ENCODE assay signal across 19 cellular contexts in the genomic region with DNA sequence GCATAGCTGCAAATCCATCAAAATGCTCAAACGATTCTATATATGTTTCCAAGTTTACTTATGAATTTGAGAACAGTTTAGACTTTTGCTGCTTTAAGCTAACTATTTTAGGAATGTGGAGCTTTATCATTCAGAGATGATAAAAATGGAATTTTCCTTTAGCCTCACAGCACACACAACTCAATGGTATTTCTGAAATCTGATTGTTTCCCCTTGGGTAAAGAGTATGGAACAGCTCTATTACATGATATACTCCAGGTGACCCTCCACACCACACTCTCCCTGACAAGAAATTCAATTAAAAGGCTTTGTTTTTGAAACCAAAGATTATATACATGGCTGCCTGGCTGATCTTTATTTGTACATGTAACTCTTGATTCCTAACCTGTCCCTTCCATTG.
DNase-seq lines count a peak whose midpoint lies in the region; ATAC-seq and TF ChIP-seq lines count a peak whose summit lies in the region.
"Had no signal": no experiment of that assay in that cellular context is flagged by ENCODE, and none has a peak within 500 bp of the region (broad histone marks: within the 10 kb centered on the region; RNA-seq: fewer than 3 reads in every experiment).

No MANE protein-coding gene starts in this region.

- in situ Hi-C loops in brain microvascular endothelial cell (cut with HindIII; ENCODE audit: low pct_ligation_motif_present, low sequenced_read_pairs) = no loop called here

- H3K4me1 ChIP-seq in SK-N-SH (ENCODE audit: control insufficient read depth in 1 of 2, insufficient read depth in 2 of 2, low read depth in 1 of 2, low read length in 1 of 2) (no peaks in the 10 kb centered on the region), hepatocyte (ENCODE audit: insufficient read depth) (peaks cover 16% of the 10 kb centered on the region)
- H3K4me1 ChIP-seq: BLaER1 treated with 17β-estradiol and CSF1 and Interleukin-3, amounts not matched to agents 10 nM and 100 nM; SJCRH30 had no signal

- H3K9ac ChIP-seq in SK-N-SH = no peak overlapping the region
- H3K9ac ChIP-seq: BLaER1 treated with 17β-estradiol and CSF1 and Interleukin-3, amounts not matched to agents 10 nM and 100 nM had no signal

- H3F3A ChIP-seq in SK-N-SH (replicated peaks; ENCODE audit: insufficient read depth) = peaks cover 8% of the 10 kb centered on the region

- no peak for TF ChIP-seq EP300 in SK-N-SH (IDR thresholded peaks at IDR 0.05; ENCODE audit: borderline replicate concordance in 1 of 2, low read depth in 1 of 2, low read length in 1 of 2)

- no peak overlapping the region for H3K4me2 ChIP-seq in SK-N-SH
- H3K4me2 ChIP-seq in hepatocyte = peak overlapping the region; percentile 11
- H3K4me2 ChIP-seq: BLaER1 treated with 17β-estradiol and CSF1 and Interleukin-3, amounts not matched to agents 10 nM and 100 nM had no signal

- POLR2A ChIA-PET in SK-N-SH (lab: Yijun Ruan, JAX) = no interaction called here

- H2AFZ ChIP-seq in SK-N-SH (ENCODE audit: low read depth) (no peak overlapping the region), hepatocyte (no peak overlapping the region)

- TF ChIP-seq CTCF in SK-N-SH (IDR thresholded peaks at IDR 0.05) (no peak), brain microvascular endothelial cell (IDR thresholded peaks at IDR 0.05; ENCODE audit: low read depth, low read length, missing control alignments) (no peak), hepatocyte (IDR thresholded peaks at IDR 0.05; ENCODE audit: poor library complexity) (no peak)

- H3K27ac ChIP-seq in SK-N-SH (ENCODE audit: low read depth in 2 of 2, low read length in 1 of 2) = no peak overlapping the region
- peak overlapping the region; percentile 39 for H3K27ac ChIP-seq in brain microvascular endothelial cell
- peak overlapping the region; percentile 23 for H3K27ac ChIP-seq in hepatocyte
- H3K27ac ChIP-seq: 22Rv1; BLaER1 treated with 17β-estradiol and CSF1 and Interleukin-3, amounts not matched to agents 10 nM and 100 nM; SJCRH30 had no signal

- no peak for DNase-seq in SK-N-SH
- no peak for DNase-seq in brain microvascular endothelial cell
- DNase-seq in hepatocyte (ENCODE audit: low spot score) = no peak
- DNase-seq in DMS79 (lab: John Stamatoyannopoulos, UW) = no peak
- no peak for DNase-seq in OCI-M1 (lab: John Stamatoyannopoulos, UW)
- DNase-seq in activated CD4-positive, alpha-beta T cell treated with anti-CD3 and anti-CD28 coated beads for 4 hours = no peak
- DNase-seq: Caco-2; CD4-positive, alpha-beta memory T cell; DMS153; GF-D8; NCI-H1105 treated with DMSO at 0.1 percent for 48 hours; NCI-H2029 treated with DMSO at 0.1 percent for 48 hours; NCI-H2171; NCI-H524 treated with DMSO at 0.1 percent for 48 hours; SJCRH30 had no signal

- no peaks in the 10 kb centered on the region for H3K27me3 ChIP-seq in SK-N-SH (ENCODE audit: insufficient read depth)
- no peaks in the 10 kb centered on the region for H3K27me3 ChIP-seq in brain microvascular endothelial cell (replicated peaks)
- H3K27me3 ChIP-seq in hepatocyte = no peaks in the 10 kb centered on the region
- H3K27me3 ChIP-seq: SJCRH30 had no signal

- TF ChIP-seq RAD21 in SK-N-SH (IDR thresholded peaks at IDR 0.05; ENCODE audit: low read length) = no peak

- no peaks in the 10 kb centered on the region for H3K79me2 ChIP-seq in SK-N-SH (ENCODE audit: insufficient read depth)
- H3K79me2 ChIP-seq in hepatocyte = no peaks in the 10 kb centered on the region

- H3K9me2 ChIP-seq in SK-N-SH (0 out of 2 replicates have a peak, but pooled peaks cover 2% of the 10 kb centered on the region), hepatocyte (replicated peaks; ENCODE audit: insufficient read depth) (no peaks in the 10 kb centered on the region)

- H3K36me3 ChIP-seq in SK-N-SH (replicated peaks in 1 of 2; ENCODE audit: control insufficient read depth in 1 of 2, insufficient read depth in 2 of 2, low read length in 1 of 2) (no peaks in the 10 kb centered on the region), brain microvascular endothelial cell (replicated peaks) (no peaks in the 10 kb centered on the region), hepatocyte (replicated peaks; ENCODE audit: insufficient read depth, low read depth) (no peaks in the 10 kb centered on the region)
- H3K36me3 ChIP-seq: BLaER1 treated with 17β-estradiol and CSF1 and Interleukin-3, amounts not matched to agents 10 nM and 100 nM; SJCRH30 had no signal

- ATAC-seq in SK-N-SH treated with all-trans-retinoic acid at 6 μM for 48 hours = 0 out of 3 replicates have a peak, but pooled peaks have one; percentile 25
- ATAC-seq in HG02798 (IDR thresholded peaks at IDR 0.05; ENCODE audit: poor library complexity, unreplicated experiment) = no peak

- H3K4me3 ChIP-seq in SK-N-SH (ENCODE audit: low read depth in 2 of 2, low read length in 1 of 2) (no peak overlapping the region), brain microvascular endothelial cell (ENCODE audit: low read depth, low read length) (no peak overlapping the region), hepatocyte (no peak overlapping the region)
- H3K4me3 ChIP-seq: BLaER1 treated with 17β-estradiol and CSF1 and Interleukin-3, amounts not matched to agents 10 nM and 100 nM; SJCRH30 had no signal

- H4K20me1 ChIP-seq in SK-N-SH (ENCODE audit: insufficient read depth) (no peaks in the 10 kb centered on the region), hepatocyte (ENCODE audit: insufficient read depth, poor library complexity, severe bottlenecking) (no peaks in the 10 kb centered on the region)
- H4K20me1 ChIP-seq: BLaER1 treated with 17β-estradiol and CSF1 and Interleukin-3, amounts not matched to agents 10 nM and 100 nM had no signal

- WGBS in SK-N-SH (ENCODE audit: low lambda C conversion rate) = 2% methylated on average over 1 of the region's 1 CpG
- 19% methylated on average over 1 of the region's 1 CpG for WGBS in hepatocyte (ENCODE audit: low lambda C conversion rate, missing lambda C conversion rate)

- H3K9me3 ChIP-seq in SK-N-SH = no peaks in the 10 kb centered on the region
- no peaks in the 10 kb centered on the region for H3K9me3 ChIP-seq in hepatocyte (ENCODE audit: low read depth)
- H3K9me3 ChIP-seq: BLaER1 treated with 17β-estradiol and CSF1 and Interleukin-3, amounts not matched to agents 10 nM and 100 nM; Caco-2; SJCRH30 had no signal

- CTCF ChIA-PET in SK-N-SH (lab: Yijun Ruan, JAX) = no interaction called here

TF ChIP-seq in SK-N-SH treated with all-trans-retinoic acid at 6 μM for 48 hours, 23 proteins besides CTCF, POLR2A, EP300 and RAD21:
- TF ChIP-seq ISL1 (CRISPR knock-in tag; IDR thresholded peaks at IDR 0.05) (peak; percentile 74), ZNF565 (CRISPR knock-in tag; conservative IDR thresholded peaks at IDR 0.05; ENCODE audit: low read depth) (no peak), TCF4 (CRISPR knock-in tag; IDR thresholded peaks at IDR 0.05; ENCODE audit: borderline replicate concordance) (peak; percentile 18; the same call in 1 of the 2 replicates), GLIS3 (CRISPR knock-in tag; IDR thresholded peaks at IDR 0.05) (0 out of 2 replicates have a peak, but pooled peaks have one; percentile 39), ZFP3 (CRISPR knock-in tag; IDR thresholded peaks at IDR 0.05) (no peak)

TF ChIP-seq in SK-N-SH, 30 proteins besides CTCF, POLR2A, EP300 and RAD21:
- TF ChIP-seq FOXJ3 (CRISPR knock-in tag; IDR thresholded peaks at IDR 0.05) = no peak
- TF ChIP-seq, protein P1, sequence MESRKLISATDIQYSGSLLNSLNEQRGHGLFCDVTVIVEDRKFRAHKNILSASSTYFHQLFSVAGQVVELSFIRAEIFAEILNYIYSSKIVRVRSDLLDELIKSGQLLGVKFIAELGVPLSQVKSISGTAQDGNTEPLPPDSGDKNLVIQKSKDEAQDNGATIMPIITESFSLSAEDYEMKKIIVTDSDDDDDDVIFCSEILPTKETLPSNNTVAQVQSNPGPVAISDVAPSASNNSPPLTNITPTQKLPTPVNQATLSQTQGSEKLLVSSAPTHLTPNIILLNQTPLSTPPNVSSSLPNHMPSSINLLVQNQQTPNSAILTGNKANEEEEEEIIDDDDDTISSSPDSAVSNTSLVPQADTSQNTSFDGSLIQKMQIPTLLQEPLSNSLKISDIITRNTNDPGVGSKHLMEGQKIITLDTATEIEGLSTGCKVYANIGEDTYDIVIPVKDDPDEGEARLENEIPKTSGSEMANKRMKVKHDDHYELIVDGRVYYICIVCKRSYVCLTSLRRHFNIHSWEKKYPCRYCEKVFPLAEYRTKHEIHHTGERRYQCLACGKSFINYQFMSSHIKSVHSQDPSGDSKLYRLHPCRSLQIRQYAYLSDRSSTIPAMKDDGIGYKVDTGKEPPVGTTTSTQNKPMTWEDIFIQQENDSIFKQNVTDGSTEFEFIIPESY (IDR thresholded peaks at IDR 0.05; ENCODE audit: borderline replicate concordance, low read depth) = no peak

Comparison
In these comparisons a context has a peak if more than half of its experiments do, and no peak if none do; other contexts are left out.
1. H3K27ac ChIP-seq: peak in brain microvascular endothelial cell (single experiment) and hepatocyte (single experiment); none in SK-N-SH (0 of 2).